Comparison of ENCODE assay signal across 26 cellular contexts in the genomic region with DNA sequence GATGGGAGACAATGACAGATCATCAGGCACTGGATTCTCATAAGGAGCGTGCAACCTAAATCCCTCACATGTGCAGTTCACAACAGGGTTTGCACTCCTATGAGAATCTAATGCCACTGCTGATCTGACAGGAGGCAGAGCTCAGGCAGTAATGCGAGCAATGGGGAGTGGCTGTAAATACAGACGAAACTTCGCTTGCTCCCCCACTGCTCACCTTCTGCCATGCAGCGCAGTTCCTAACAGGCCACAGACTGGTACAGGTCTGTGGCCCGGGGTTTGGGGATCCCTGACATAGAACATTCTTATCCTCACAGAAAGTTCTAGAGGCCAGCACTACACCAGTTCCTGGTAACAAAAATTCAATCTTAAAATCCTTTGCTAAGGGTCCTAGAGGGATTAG.
"Had no signal": no experiment of that assay in that cellular context is flagged by ENCODE, and none has a peak within 500 bp of the region (broad histone marks: within the 10 kb centered on the region; RNA-seq: fewer than 3 reads in every experiment).

No MANE protein-coding gene starts in this region.

- H3K36me3 ChIP-seq: brain microvascular endothelial cell, esophagus squamous epithelium had no signal

- H3K4me3 ChIP-seq: esophagus squamous epithelium had no signal

- ATAC-seq: activated CD4-positive, CD25-positive, alpha-beta regulatory T cell treated with anti-CD3 and anti-CD28 coated beads, Interleukin-2, amount 50 U/mL, for 24 hours; activated CD8-positive, alpha-beta T cell treated with anti-CD3 and anti-CD28 coated beads for 36 hours; activated T-cell treated with anti-CD3 and anti-CD28 coated beads, Interleukin-2, amount 50 U/mL, for 4 hours; activated T-helper 17 cell treated with anti-CD3 and anti-CD28 coated beads, Interleukin-2, amount 50 U/mL, for 72 hours; T-helper 17 cell had no signal

- H3K27me3 ChIP-seq: brain microvascular endothelial cell, esophagus squamous epithelium had no signal

- DNase-seq: activated B cell treated with CpG ODN at 0.5 μM for 24 hours; activated CD4-positive, alpha-beta T cell treated with anti-CD3 and anti-CD28 coated beads for 48 hours; activated CD4-positive, alpha-beta T cell treated with anti-CD3 and anti-CD28 coated beads, Interleukin-2, amount 50 U/mL, for 1 hour; activated CD4-positive, alpha-beta T cell treated with anti-CD3 and anti-CD28 coated beads, Interleukin-2, amount 50 U/mL, for 48 hours; activated CD8-positive, alpha-beta memory T cell treated with anti-CD3 and anti-CD28 coated beads for 24 hours; activated CD8-positive, alpha-beta T cell treated with anti-CD3 and anti-CD28 coated beads for 36 hours; activated effector memory CD4-positive, alpha-beta T cell treated with Interleukin-2 at 50 U/mL for 16 hours; activated gamma-delta T cell treated with Interleukin-2 at 50 U/mL for 16 hours; activated naive CD4-positive, alpha-beta T cell treated with anti-CD3 and anti-CD28 coated beads, Interleukin-2, amount 50 U/mL, for 16 hours; activated naive CD4-positive, alpha-beta T cell treated with Interleukin-2 at 50 U/mL for 16 hours; activated T-cell treated with anti-CD3 and anti-CD28 coated beads, Interleukin-2, amount 50 U/mL, for 4 hours; amniotic stem cell; anterior cingulate cortex; brain microvascular endothelial cell; cortex of kidney; dermis blood vessel endothelial cell; effector CD4-positive, alpha-beta T cell; esophagus squamous epithelium; foreskin melanocyte; head of caudate nucleus; T-helper 17 cell; T1000; WERI-Rb-1 had no signal

- H3K27ac ChIP-seq: brain microvascular endothelial cell, epithelial cell of prostate, esophagus squamous epithelium, WERI-Rb-1 had no signal
